Comparison of ENCODE assay signal across 8 cellular contexts in genomic region chr2:219159771-219160185, GRCh38. TPM values are rescaled to one million over a fixed set of nuclear protein-coding genes. Genes with fewer than 3 reads are reported as not detected.
DNase-seq lines count a peak whose midpoint lies in the region; ATAC-seq and TF ChIP-seq lines count a peak whose summit lies in the region.

No MANE protein-coding gene starts in this region.

- H3K4me3 ChIP-seq in effector memory CD4-positive, alpha-beta T cell (ENCODE audit: insufficient read depth, low read depth, low read length, poor library complexity, severe bottlenecking): peak overlapping the region; percentile 68
- peak overlapping the region; percentile 64 for H3K4me3 ChIP-seq in parathyroid adenoma (ENCODE audit: low read depth, low read length)

- no peak for TF ChIP-seq CTCF in parathyroid adenoma (IDR thresholded peaks at IDR 0.05)

- H2AFZ ChIP-seq in parathyroid adenoma: peak overlapping the region; percentile 90

- ATAC-seq in GM19043 (IDR thresholded peaks at IDR 0.05; ENCODE audit: low read depth, unreplicated experiment): peak; percentile 2
- no peak for ATAC-seq in HG02571 (IDR thresholded peaks at IDR 0.05; ENCODE audit: unreplicated experiment)
- no peak for ATAC-seq in HG02938 (IDR thresholded peaks at IDR 0.05; ENCODE audit: unreplicated experiment)

- H3K27me3 ChIP-seq in effector memory CD4-positive, alpha-beta T cell (replicated peaks; ENCODE audit: control insufficient read depth, insufficient read depth, low read length, poor library complexity, severe bottlenecking): no peaks in the 10 kb centered on the region
- H3K27me3 ChIP-seq in parathyroid adenoma (ENCODE audit: control insufficient read depth, insufficient read depth, low read length): no peaks in the 10 kb centered on the region

- peaks cover 11% of the 10 kb centered on the region for H3K4me1 ChIP-seq in effector memory CD4-positive, alpha-beta T cell (ENCODE audit: control insufficient read depth, insufficient read depth, low read length, poor library complexity, severe bottlenecking)
- H3K4me1 ChIP-seq in parathyroid adenoma: peaks cover 5% of the 10 kb centered on the region

- H3K27ac ChIP-seq in effector memory CD4-positive, alpha-beta T cell (ENCODE audit: insufficient read depth, low read length, poor library complexity, severe bottlenecking): peak overlapping the region; percentile 72
- H3K27ac ChIP-seq in parathyroid adenoma: peak overlapping the region; percentile 81

- H3K36me3 ChIP-seq in effector memory CD4-positive, alpha-beta T cell (ENCODE audit: control insufficient read depth, insufficient read depth, low read length): peaks cover 8% of the 10 kb centered on the region
- H3K36me3 ChIP-seq in parathyroid adenoma (ENCODE audit: control insufficient read depth, insufficient read depth, low read length): no peaks in the 10 kb centered on the region

- H3K79me2 ChIP-seq in parathyroid adenoma: no peaks in the 10 kb centered on the region

- DNase-seq in M059J (ENCODE audit: low read depth): peak; percentile 7
- no peak for DNase-seq in effector memory CD4-positive, alpha-beta T cell
- DNase-seq in medulla oblongata (ENCODE audit: extremely low spot score): no peak
- DNase-seq in NCI-H2029 treated with DMSO at 0.1 percent for 48 hours (lab: John Stamatoyannopoulos, UW): no peak

- no peaks in the 10 kb centered on the region for H3K9me3 ChIP-seq in effector memory CD4-positive, alpha-beta T cell (ENCODE audit: control insufficient read depth, low read length)
- H3K9me3 ChIP-seq in parathyroid adenoma (ENCODE audit: control insufficient read depth, low read length): no peaks in the 10 kb centered on the region

- H3K4me2 ChIP-seq in parathyroid adenoma (ENCODE audit: low read length): peak overlapping the region; percentile 88

- H3K9ac ChIP-seq in parathyroid adenoma: no peak overlapping the region

RNA-seq across cellular contexts. Expression of gene NHEJ1, which starts 0.8 kb away (rescaled TPM):
- 13.6 and 19.2 TPM in 2 replicates for total RNA-seq in M059J (2014; rRNA removed; shearing (Covaris generic))

RNA-seq across cellular contexts. Expression of gene SLC23A3, which starts 10.1 kb away (rescaled TPM):
- 0.02 TPM in 1 of 2 replicates, not detected in the other for total RNA-seq in M059J (2014; rRNA removed; shearing (Covaris generic))

RNA-seq across cellular contexts. Expression of gene CNPPD1, which starts 16.9 kb away (rescaled TPM):
- 30.2 and 43.4 TPM in 2 replicates for total RNA-seq in M059J (2014; rRNA removed; shearing (Covaris generic))

RNA-seq across cellular contexts. Expression of gene RETREG2, which starts 18.3 kb away (rescaled TPM):
- 54.9 and 66.6 TPM in 2 replicates for total RNA-seq in M059J (2014; rRNA removed; shearing (Covaris generic))

RNA-seq across cellular contexts. Expression of gene ZFAND2B, which starts 46.8 kb away (rescaled TPM):
- total RNA-seq in M059J (2014; rRNA removed; shearing (Covaris generic)): 25.6 and 40.5 TPM in 2 replicates
